Comparison of ENCODE assay signal across 18 cellular contexts in the genomic region with DNA sequence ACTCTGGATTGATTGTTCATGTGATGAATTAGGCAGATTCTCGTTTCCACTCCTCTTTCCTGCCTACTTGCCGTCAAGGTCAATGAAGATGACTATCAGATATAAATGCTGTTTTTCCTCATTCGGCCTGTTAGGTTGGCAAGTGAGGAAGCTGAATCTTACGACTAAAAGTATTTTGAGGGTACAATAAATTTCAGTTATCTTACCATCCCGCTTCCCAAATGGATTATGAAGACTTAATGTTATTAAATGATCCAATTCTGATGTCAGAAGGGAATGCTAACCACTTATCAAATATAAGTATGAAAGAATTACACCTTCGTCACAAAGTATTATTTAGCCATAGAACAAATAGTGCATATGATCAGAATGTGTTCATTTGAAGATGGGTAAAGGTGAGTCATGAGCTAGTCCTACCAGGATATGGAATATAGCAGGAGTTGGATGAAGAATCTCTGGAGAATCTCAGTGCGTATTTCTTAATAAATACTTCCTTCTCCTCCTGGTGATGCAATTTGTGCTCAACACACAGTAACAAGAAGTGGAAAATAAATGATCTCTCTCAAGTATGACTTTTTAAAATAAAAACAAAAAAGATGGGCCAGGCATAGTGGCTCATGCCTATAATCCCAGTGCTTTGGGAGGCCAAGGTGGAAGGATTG.
"Had no signal": no experiment of that assay in that cellular context is flagged by ENCODE, and none has a peak within 500 bp of the region (broad histone marks: within the 10 kb centered on the region; RNA-seq: fewer than 3 reads in every experiment).

No MANE protein-coding gene starts in this region.

- H3K4me1 ChIP-seq: esophagus muscularis mucosa, tibial nerve had no signal

- H3K27me3 ChIP-seq: brain microvascular endothelial cell, esophagus muscularis mucosa, heart right ventricle, tibial nerve had no signal

- H3K9me3 Mint-ChIP-seq: activated CD4-positive, alpha-beta T cell treated with anti-CD3 and anti-CD28 coated beads, Interleukin-2, amount 10 ng/mL, durations not matched to agents 24 days and 14 days; activated T-cell treated with anti-CD3 and anti-CD28 coated beads, Interleukin-2, amount 50 U/mL, for 72 hours; central memory CD8-positive, alpha-beta T cell; neural crest cell; T-helper 1 cell treated with Interleukin-12 subunit alpha and Interleukin-12 subunit beta and Interleukin-4 antibody, amounts not matched to agents 30 μg/mL and 1 μg/mL, for 36 hours had no signal

- H3K36me3 Mint-ChIP-seq: activated naive CD8-positive, alpha-beta T cell had no signal

- H3K27ac Mint-ChIP-seq: activated CD4-positive, alpha-beta T cell treated with anti-CD3 and anti-CD28 coated beads, Interleukin-2, amount 10 ng/mL, durations not matched to agents 24 days and 14 days; activated naive CD8-positive, alpha-beta T cell; activated T-cell treated with anti-CD3 and anti-CD28 coated beads, Interleukin-2, amount 50 U/mL, for 72 hours; progenitor cell of endocrine pancreas; T-helper 1 cell treated with Interleukin-12 subunit alpha and Interleukin-12 subunit beta and Interleukin-4 antibody, amounts not matched to agents 30 μg/mL and 1 μg/mL, for 36 hours had no signal

- DNase-seq: activated CD4-positive, alpha-beta T cell treated with anti-CD3 and anti-CD28 coated beads, Interleukin-2, amount 10 ng/mL, durations not matched to agents 24 days and 14 days; activated CD8-positive, alpha-beta memory T cell treated with anti-CD3 and anti-CD28 coated beads for 24 hours; activated gamma-delta T cell; activated T-cell treated with anti-CD3 and anti-CD28 coated beads, Interleukin-2, amount 50 U/mL, for 72 hours; brain microvascular endothelial cell; cortex of kidney; heart right ventricle; kidney glomerular epithelial cell; left ventricle myocardium superior; stimulated activated naive CD8-positive, alpha-beta T cell treated with anti-CD3 and anti-CD28 coated beads, Interleukin-15, Interleukin-2, amounts not matched to agents 100 U/mL and 50 U/mL, for 24 hours; substantia nigra had no signal

- H3K27me3 Mint-ChIP-seq: activated CD4-positive, alpha-beta T cell treated with anti-CD3 and anti-CD28 coated beads, Interleukin-2, amount 10 ng/mL, durations not matched to agents 24 days and 14 days; activated naive CD8-positive, alpha-beta T cell; central memory CD8-positive, alpha-beta T cell; progenitor cell of endocrine pancreas had no signal

- H3K9me3 ChIP-seq: esophagus muscularis mucosa, heart right ventricle, tibial nerve had no signal

- H3K4me3 ChIP-seq: esophagus muscularis mucosa, heart right ventricle, tibial nerve had no signal

- H3K4me1 Mint-ChIP-seq: activated CD4-positive, alpha-beta T cell treated with anti-CD3 and anti-CD28 coated beads, Interleukin-2, amount 10 ng/mL, durations not matched to agents 24 days and 14 days; central memory CD8-positive, alpha-beta T cell; neural crest cell had no signal

- ATAC-seq: activated T-cell treated with anti-CD3 and anti-CD28 coated beads, Interleukin-2, amount 50 U/mL, for 72 hours; heart right ventricle; left ventricle myocardium superior; stimulated activated naive CD8-positive, alpha-beta T cell treated with anti-CD3 and anti-CD28 coated beads, Interleukin-15, Interleukin-2, amounts not matched to agents 100 U/mL and 50 U/mL, for 24 hours had no signal

- H3K36me3 ChIP-seq: brain microvascular endothelial cell, heart right ventricle, tibial nerve had no signal

- H3K4me3 Mint-ChIP-seq: activated CD4-positive, alpha-beta T cell treated with anti-CD3 and anti-CD28 coated beads, Interleukin-2, amount 10 ng/mL, durations not matched to agents 24 days and 14 days; activated naive CD8-positive, alpha-beta T cell; activated T-cell treated with anti-CD3 and anti-CD28 coated beads, Interleukin-2, amount 50 U/mL, for 72 hours; central memory CD8-positive, alpha-beta T cell; neural crest cell; T-helper 1 cell treated with Interleukin-12 subunit alpha and Interleukin-12 subunit beta and Interleukin-4 antibody, amounts not matched to agents 30 μg/mL and 1 μg/mL, for 36 hours had no signal

- H3K27ac ChIP-seq: brain microvascular endothelial cell, esophagus muscularis mucosa, heart right ventricle, tibial nerve had no signal
